ENCODE assay signal across 8 cellular contexts in the genomic region with DNA sequence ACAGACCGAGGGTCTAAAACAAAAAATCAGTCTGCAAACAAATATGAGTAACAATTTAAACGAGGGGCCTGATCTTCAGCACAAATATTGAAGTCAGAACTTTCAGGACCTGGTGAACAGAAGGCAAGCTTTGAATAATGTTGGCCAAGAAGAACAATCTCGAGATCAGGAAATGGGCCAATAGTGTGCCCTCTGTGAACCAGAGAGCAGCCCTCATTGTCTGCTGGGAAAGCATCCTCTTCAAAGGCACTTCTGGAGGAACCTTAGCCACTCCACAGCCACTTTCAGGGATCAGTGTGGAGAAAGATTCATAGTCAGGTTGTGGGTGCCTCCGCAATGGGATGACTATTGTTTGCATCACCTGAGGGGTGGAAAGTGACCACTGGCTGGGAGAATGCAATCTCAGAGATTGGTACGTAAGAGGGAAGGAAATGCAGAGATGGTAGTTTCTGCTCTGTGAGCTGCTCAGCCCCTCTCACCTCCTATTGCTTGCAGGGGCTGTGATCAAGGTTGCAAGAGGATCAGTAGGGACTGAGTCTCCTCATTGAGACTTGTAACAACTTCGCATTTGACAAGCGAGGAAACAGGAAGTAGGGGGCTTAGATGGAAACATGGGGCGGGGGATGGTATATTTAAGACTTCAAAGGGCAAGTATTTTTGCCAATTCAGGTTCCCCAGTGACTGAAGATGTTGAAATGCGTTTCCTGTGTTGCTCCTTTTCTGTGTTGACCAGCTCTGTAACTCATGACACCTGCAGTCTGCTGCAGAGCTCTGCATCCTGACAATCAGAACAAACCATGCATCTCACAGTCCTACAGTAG. TPM values are rescaled to one million over a fixed set of nuclear protein-coding genes. Genes with fewer than 3 reads are reported as not detected.
A peak's percentile ranks its signal among the peaks of the same experiment; 100 is the strongest.
DNase-seq lines count a peak whose midpoint lies in the region; ATAC-seq, FAIRE-seq and TF ChIP-seq lines count a peak whose summit lies in the region.

No MANE protein-coding gene starts in this region.

- H3K9me3 ChIP-seq in mucosa of descending colon = no peaks in the 10 kb centered on the region

- TF ChIP-seq CTCF in mucosa of descending colon (IDR thresholded peaks at IDR 0.05) (no peak), coronary artery (IDR thresholded peaks at IDR 0.05) (no peak)

- intact Hi-C loops in mucosa of descending colon (cut with DNase I, micrococcal nuclease) = no loop called here

- DNase-seq in DMS79 treated with DMSO at 0.1 percent for 48 hours (lab: John Stamatoyannopoulos, UW) = peak; percentile 62
- no peak for DNase-seq in T-helper 2 cell treated with Interferon-gamma antibody and Interleukin-4, amounts not matched to agents 5 μg/mL and 100 μg/mL, for 36 hours (ENCODE audit: low spot score)
- no peak for DNase-seq in mucosa of descending colon
- DNase-seq in stimulated activated CD4-positive, alpha-beta T cell treated with anti-CD3 and anti-CD28 coated beads, Interleukin-4, amount 100 ng/mL, for 1 hour = no peak
- DNase-seq in coronary artery (ENCODE audit: low spot score) = no peak
- DNase-seq in RCC 7860 (ENCODE audit: low spot score) = no peak
- no peak for DNase-seq in activated CD4-positive, alpha-beta T cell treated with anti-CD3 and anti-CD28 coated beads, Interleukin-2, amount 50 U/mL, for 4 hours

- no peak for FAIRE-seq in RCC 7860 (lab: Jason Lieb, UNC)

- no peak overlapping the region for H3K27ac ChIP-seq in coronary artery

- H3K4me1 ChIP-seq in mucosa of descending colon (ENCODE audit: low read depth) = no peaks in the 10 kb centered on the region

- H3K4me3 ChIP-seq in mucosa of descending colon = no peak overlapping the region
- no peak overlapping the region for H3K4me3 ChIP-seq in coronary artery

- peaks cover 22% of the 10 kb centered on the region for H3K4me1 Mint-ChIP-seq in T-helper 2 cell treated with Interferon-gamma antibody and Interleukin-4, amounts not matched to agents 5 μg/mL and 100 μg/mL, for 36 hours (ENCODE audit: low read depth)

- no peaks in the 10 kb centered on the region for H3K27me3 Mint-ChIP-seq in T-helper 2 cell treated with Interferon-gamma antibody and Interleukin-4, amounts not matched to agents 5 μg/mL and 100 μg/mL, for 36 hours (ENCODE audit: low read depth)

- peak; percentile 70 for ATAC-seq in HG03354 (IDR thresholded peaks at IDR 0.05; ENCODE audit: poor library complexity, severe bottlenecking, unreplicated experiment)
- peak; percentile 38 for ATAC-seq in mucosa of descending colon

- H3K27ac Mint-ChIP-seq in T-helper 2 cell treated with Interferon-gamma antibody and Interleukin-4, amounts not matched to agents 5 μg/mL and 100 μg/mL, for 36 hours = no peak overlapping the region

- no peaks in the 10 kb centered on the region for H3K36me3 ChIP-seq in mucosa of descending colon (ENCODE audit: low read depth)

- peak overlapping the region; percentile 11 for H3K4me3 Mint-ChIP-seq in T-helper 2 cell treated with Interferon-gamma antibody and Interleukin-4, amounts not matched to agents 5 μg/mL and 100 μg/mL, for 36 hours

- no peaks in the 10 kb centered on the region for H3K36me3 Mint-ChIP-seq in T-helper 2 cell treated with Interferon-gamma antibody and Interleukin-4, amounts not matched to agents 5 μg/mL and 100 μg/mL, for 36 hours (ENCODE audit: low read depth)

- H3K9me3 Mint-ChIP-seq in T-helper 2 cell treated with Interferon-gamma antibody and Interleukin-4, amounts not matched to agents 5 μg/mL and 100 μg/mL, for 36 hours = no peaks in the 10 kb centered on the region

RNA-seq across cellular contexts. Expression of gene IFRD1, which starts 28.4 kb away (rescaled TPM):
- 10 to 100 TPM; 31.2 to 68.0 (median 47.1) TPM for total RNA-seq in mucosa of descending colon

RNA-seq across cellular contexts. Expression of gene LSMEM1, which starts 58.9 kb away (rescaled TPM):
- total RNA-seq in mucosa of descending colon = 1 to 10 TPM; 2.0 to 4.5 (median 3.8) TPM
